9 cellular contexts compared by ENCODE assay signal in genomic region chr9:128094950-128095544, GRCh38. TPM values are rescaled to one million over a fixed set of nuclear protein-coding genes. Genes with fewer than 3 reads are reported as not detected.
DNase-seq lines count a peak whose midpoint lies in the region; ATAC-seq and TF ChIP-seq lines count a peak whose summit lies in the region.
"Had no signal": no experiment of that assay in that cellular context is flagged by ENCODE, and none has a peak within 500 bp of the region (broad histone marks: within the 10 kb centered on the region; RNA-seq: fewer than 3 reads in every experiment).

No MANE protein-coding gene starts in this region.

- H3K27ac ChIP-seq in 22Rv1 (peak overlapping the region; percentile 82), coronary artery (peak overlapping the region; percentile 85 to 89)

- no peaks in the 10 kb centered on the region for H3K9me3 Mint-ChIP-seq in natural killer cell treated with Interleukin-12 subunit alpha and Interleukin-12 subunit beta and Interleukin-15 and Interleukin-18, amount 100 ng/mL, for 72 hours

- no peaks in the 10 kb centered on the region for H3K27me3 Mint-ChIP-seq in natural killer cell treated with Interleukin-12 subunit alpha and Interleukin-12 subunit beta and Interleukin-15 and Interleukin-18, amount 100 ng/mL, for 72 hours

- H3K4me1 Mint-ChIP-seq in natural killer cell treated with Interleukin-12 subunit alpha and Interleukin-12 subunit beta and Interleukin-15 and Interleukin-18, amount 100 ng/mL, for 72 hours (ENCODE audit: low read depth in 2 of 2), result peaks cover 34 to 40% of the 10 kb centered on the region in 2 donors

- no peak for ATAC-seq in natural killer cell treated with Interleukin-12 subunit alpha and Interleukin-12 subunit beta and Interleukin-15 and Interleukin-18, amount 100 ng/mL, for 72 hours

- TF ChIP-seq CTCF in 22Rv1 (IDR thresholded peaks at IDR 0.05), result no peak
- TF ChIP-seq CTCF in coronary artery (IDR thresholded peaks at IDR 0.05), result no peak

- peak; percentile 88 for DNase-seq in NCI-H2107 treated with DMSO at 0.1 percent for 48 hours (lab: John Stamatoyannopoulos, UW; ENCODE audit: unreplicated experiment)
- peak; percentile 73 for DNase-seq in coronary artery (ENCODE audit: low spot score)
- no peak for DNase-seq in natural killer cell treated with Interleukin-12 subunit alpha and Interleukin-12 subunit beta and Interleukin-15 and Interleukin-18, amount 100 ng/mL, for 72 hours (ENCODE audit: low spot score)
- no peak for DNase-seq in HUDEP-2 (lab: John Stamatoyannopoulos, UW; ENCODE audit: unreplicated experiment in 76 of 76)
- no peak for DNase-seq in NCI-H1417 treated with DMSO at 0.1 percent for 48 hours (lab: John Stamatoyannopoulos, UW)
- no peak for DNase-seq in stimulated activated CD4-positive, alpha-beta T cell treated with anti-CD3 and anti-CD28 coated beads, Interleukin-15, amount 100 ng/mL, for 24 hours
- DNase-seq in stimulated activated naive CD4-positive, alpha-beta T cell treated with Interleukin-2 at 50 U/mL for 16 hours (lab: John Stamatoyannopoulos, UW), result no peak

- no peak overlapping the region for H3K4me3 ChIP-seq in coronary artery

- H3K27ac Mint-ChIP-seq in natural killer cell treated with Interleukin-12 subunit alpha and Interleukin-12 subunit beta and Interleukin-15 and Interleukin-18, amount 100 ng/mL, for 72 hours, result peak overlapping the region; percentile 68 to 86

- H3K4me3 Mint-ChIP-seq in natural killer cell treated with Interleukin-12 subunit alpha and Interleukin-12 subunit beta and Interleukin-15 and Interleukin-18, amount 100 ng/mL, for 72 hours, result no peak overlapping the region

- no peaks in the 10 kb centered on the region for H3K36me3 Mint-ChIP-seq in natural killer cell treated with Interleukin-12 subunit alpha and Interleukin-12 subunit beta and Interleukin-15 and Interleukin-18, amount 100 ng/mL, for 72 hours

RNA-seq across cellular contexts. Expression of gene SLC25A25, which starts 27.0 kb away (rescaled TPM):
- 10 to 100 TPM; 15.0 to 23.2 TPM for total RNA-seq in natural killer cell treated with Interleukin-12 subunit alpha and Interleukin-12 subunit beta and Interleukin-15 and Interleukin-18, amount 100 ng/mL, for 72 hours

RNA-seq across cellular contexts. Expression of gene NAIF1, which starts 27.9 kb away (rescaled TPM):
- total RNA-seq in natural killer cell treated with Interleukin-12 subunit alpha and Interleukin-12 subunit beta and Interleukin-15 and Interleukin-18, amount 100 ng/mL, for 72 hours, result 10 to 100 TPM; 15.7 to 16.4 TPM

RNA-seq across cellular contexts. Expression of gene PTGES2, which starts 32.5 kb away (rescaled TPM):
- 100 to 1,000 TPM in 1 of 2 donors, 10 to 100 TPM in 1; 56.8 to 110 TPM for total RNA-seq in natural killer cell treated with Interleukin-12 subunit alpha and Interleukin-12 subunit beta and Interleukin-15 and Interleukin-18, amount 100 ng/mL, for 72 hours

RNA-seq across cellular contexts. Expression of gene LCN2, which starts 54.2 kb away (rescaled TPM):
- not detected for total RNA-seq in natural killer cell treated with Interleukin-12 subunit alpha and Interleukin-12 subunit beta and Interleukin-15 and Interleukin-18, amount 100 ng/mL, for 72 hours
- total RNA-seq: Daoy had no signal

Comparison
In these comparisons a context has a peak if more than half of its experiments do, and no peak if none do; other contexts are left out.
1. DNase-seq: peak in NCI-H2107 treated with DMSO at 0.1 percent for 48 hours (single experiment) and coronary artery (single experiment); none in natural killer cell treated with Interleukin-12 subunit alpha and Interleukin-12 subunit beta and Interleukin-15 and Interleukin-18, amount 100 ng/mL, for 72 hours (single experiment), HUDEP-2 (0 of 76), NCI-H1417 treated with DMSO at 0.1 percent for 48 hours (single experiment), stimulated activated CD4-positive, alpha-beta T cell treated with anti-CD3 and anti-CD28 coated beads, Interleukin-15, amount 100 ng/mL, for 24 hours (single experiment) and stimulated activated naive CD4-positive, alpha-beta T cell treated with Interleukin-2 at 50 U/mL for 16 hours (single experiment).